Comparison of ENCODE assay signal across 8 cellular contexts in the genomic region with DNA sequence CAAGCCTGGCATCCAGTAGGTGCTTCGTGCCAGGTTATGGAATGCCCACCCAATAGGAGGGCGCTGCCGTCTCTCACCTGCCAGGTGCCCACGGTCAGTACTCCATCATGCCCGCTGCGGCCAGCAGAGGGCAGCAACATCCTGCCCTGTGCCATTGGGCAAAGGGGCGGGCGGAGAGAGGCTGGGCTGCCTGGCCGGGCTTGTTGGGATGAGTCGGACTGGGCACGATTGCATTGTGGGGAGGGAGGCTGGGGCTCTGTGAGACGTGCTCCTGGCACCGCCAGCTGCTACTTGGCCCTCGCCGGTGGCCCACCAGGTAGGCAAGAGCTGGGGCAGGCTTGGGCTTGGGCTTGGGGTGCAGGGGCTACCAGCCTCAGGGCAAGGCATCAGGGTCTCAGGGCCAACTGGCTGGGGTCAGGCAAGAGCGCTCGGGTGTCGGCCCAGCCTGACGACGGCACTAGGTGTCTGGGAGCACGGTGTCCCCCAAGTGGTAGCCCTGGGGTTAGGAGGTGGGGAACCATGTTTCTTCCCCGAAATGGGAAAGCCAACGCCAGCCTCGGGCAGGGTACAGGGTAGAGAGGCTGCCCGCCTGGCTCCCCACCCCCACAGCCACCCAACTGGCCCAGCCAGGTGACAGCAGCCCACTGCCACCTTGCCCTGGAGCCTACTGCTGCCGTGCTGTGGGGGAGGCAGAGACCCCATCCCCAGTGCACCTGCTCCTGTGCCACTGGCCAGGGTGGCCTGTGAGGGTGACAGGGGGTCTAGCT. TPM values are rescaled to one million over a fixed set of nuclear protein-coding genes. Genes with fewer than 3 reads are reported as not detected.
A peak's percentile ranks its signal among the peaks of the same experiment; 100 is the strongest.
DNase-seq lines count a peak whose midpoint lies in the region; ATAC-seq, FAIRE-seq and TF ChIP-seq lines count a peak whose summit lies in the region.

Gene PLXNB3, plus strand, starts transcription at position 261 of the 767 bp plus-strand sequence. CDS start 1,287 bp downstream, outside the sequence.

- DNase-seq in COLO668 (lab: John Stamatoyannopoulos, UW; ENCODE audit: unreplicated experiment) (peak; percentile 91), H54 (ENCODE audit: insufficient read length, low spot score) (peak; percentile 84), NCI-H2196 (lab: John Stamatoyannopoulos, UW; ENCODE audit: unreplicated experiment) (peak; percentile 86), cerebellar cortex (ENCODE audit: low spot score) (peak; percentile 81)
- DNase-seq in activated CD4-positive, alpha-beta T cell treated with anti-CD3 and anti-CD28 coated beads for 36 hours = peak; percentile 86
- peak; percentile 70 for DNase-seq in stimulated activated CD4-positive, alpha-beta T cell treated with anti-CD3 and anti-CD28 coated beads, Interleukin-1b, Interleukin-23, amount 100 ng/mL, for 48 hours

- H3K27me3 ChIP-seq in layer of hippocampus (ENCODE audit: control insufficient read depth, insufficient read depth, low read length) = no peaks in the 10 kb centered on the region

- no peak within 1 kb of the TSS for H3K27ac Mint-ChIP-seq in activated CD4-positive, alpha-beta T cell treated with anti-CD3 and anti-CD28 coated beads for 36 hours

- POLR2A ChIA-PET in activated CD4-positive, alpha-beta T cell treated with anti-CD3 and anti-CD28 coated beads for 36 hours (lab: Charles Lee) = no interaction called here

- peaks cover 9% of the 10 kb centered on the region for H3K4me1 Mint-ChIP-seq in activated CD4-positive, alpha-beta T cell treated with anti-CD3 and anti-CD28 coated beads for 36 hours

- peak within 1 kb of the TSS; percentile 98 for H3K27ac ChIP-seq in layer of hippocampus (ENCODE audit: low read depth, low read length)

- H3K9me3 Mint-ChIP-seq in activated CD4-positive, alpha-beta T cell treated with anti-CD3 and anti-CD28 coated beads for 36 hours (ENCODE audit: low read depth) = no peaks in the 10 kb centered on the region

- H3K4me3 Mint-ChIP-seq in activated CD4-positive, alpha-beta T cell treated with anti-CD3 and anti-CD28 coated beads for 36 hours = no peak within 1 kb of the TSS

- no peak for TF ChIP-seq POLR2A in H54 (IDR thresholded peaks at IDR 0.05; ENCODE audit: low read depth, low read length)

- no peaks in the 10 kb centered on the region for H3K27me3 Mint-ChIP-seq in activated CD4-positive, alpha-beta T cell treated with anti-CD3 and anti-CD28 coated beads for 36 hours

- no peaks in the 10 kb centered on the region for H3K36me3 Mint-ChIP-seq in activated CD4-positive, alpha-beta T cell treated with anti-CD3 and anti-CD28 coated beads for 36 hours (ENCODE audit: low read depth)

- FAIRE-seq in H54 (lab: Jason Lieb, UNC) = peak; percentile 20

- ATAC-seq in activated CD4-positive, alpha-beta T cell treated with anti-CD3 and anti-CD28 coated beads for 36 hours = peak; percentile 87
- ATAC-seq in HG03025 (IDR thresholded peaks at IDR 0.05; ENCODE audit: low FRiP score, unreplicated experiment) = no peak

- CTCF ChIA-PET in activated CD4-positive, alpha-beta T cell treated with anti-CD3 and anti-CD28 coated beads for 36 hours (lab: Charles Lee) = interaction anchor here (0.7 to 1.4 kb wide), 4 partner anchors 165 to 186 kb away, joined by 3 to 8 read pairs (median 4); no protein-coding TSS in a partner anchor

- intact Hi-C loops in activated CD4-positive, alpha-beta T cell treated with anti-CD3 and anti-CD28 coated beads for 36 hours (cut with DNase I, micrococcal nuclease) = loop anchor here (1.0 to 5.0 kb wide), 7 partner anchors 30 to 189 kb away; partner anchors contain the start of genes AVPR2 (in 1 of the 2), IDH3G (in 1 of the 2) and SSR4 (in 1 of the 2)

RNA-seq across cellular contexts. Expression of gene PLXNB3, which starts in this region (rescaled TPM):
- total RNA-seq in activated CD4-positive, alpha-beta T cell treated with anti-CD3 and anti-CD28 coated beads for 36 hours = 1 to 10 TPM; 1.6 to 2.4 TPM
